Comparison of ENCODE assay signal across 1 cellular context in genomic region chr3:49017646-49017977, GRCh38.
TF ChIP-seq lines count a peak whose summit lies in the region.

No MANE protein-coding gene starts in this region.

TF ChIP-seq in liver, 16 proteins besides CTCF, POLR2A, EP300 and RAD21:
- TF ChIP-seq, protein P1, sequence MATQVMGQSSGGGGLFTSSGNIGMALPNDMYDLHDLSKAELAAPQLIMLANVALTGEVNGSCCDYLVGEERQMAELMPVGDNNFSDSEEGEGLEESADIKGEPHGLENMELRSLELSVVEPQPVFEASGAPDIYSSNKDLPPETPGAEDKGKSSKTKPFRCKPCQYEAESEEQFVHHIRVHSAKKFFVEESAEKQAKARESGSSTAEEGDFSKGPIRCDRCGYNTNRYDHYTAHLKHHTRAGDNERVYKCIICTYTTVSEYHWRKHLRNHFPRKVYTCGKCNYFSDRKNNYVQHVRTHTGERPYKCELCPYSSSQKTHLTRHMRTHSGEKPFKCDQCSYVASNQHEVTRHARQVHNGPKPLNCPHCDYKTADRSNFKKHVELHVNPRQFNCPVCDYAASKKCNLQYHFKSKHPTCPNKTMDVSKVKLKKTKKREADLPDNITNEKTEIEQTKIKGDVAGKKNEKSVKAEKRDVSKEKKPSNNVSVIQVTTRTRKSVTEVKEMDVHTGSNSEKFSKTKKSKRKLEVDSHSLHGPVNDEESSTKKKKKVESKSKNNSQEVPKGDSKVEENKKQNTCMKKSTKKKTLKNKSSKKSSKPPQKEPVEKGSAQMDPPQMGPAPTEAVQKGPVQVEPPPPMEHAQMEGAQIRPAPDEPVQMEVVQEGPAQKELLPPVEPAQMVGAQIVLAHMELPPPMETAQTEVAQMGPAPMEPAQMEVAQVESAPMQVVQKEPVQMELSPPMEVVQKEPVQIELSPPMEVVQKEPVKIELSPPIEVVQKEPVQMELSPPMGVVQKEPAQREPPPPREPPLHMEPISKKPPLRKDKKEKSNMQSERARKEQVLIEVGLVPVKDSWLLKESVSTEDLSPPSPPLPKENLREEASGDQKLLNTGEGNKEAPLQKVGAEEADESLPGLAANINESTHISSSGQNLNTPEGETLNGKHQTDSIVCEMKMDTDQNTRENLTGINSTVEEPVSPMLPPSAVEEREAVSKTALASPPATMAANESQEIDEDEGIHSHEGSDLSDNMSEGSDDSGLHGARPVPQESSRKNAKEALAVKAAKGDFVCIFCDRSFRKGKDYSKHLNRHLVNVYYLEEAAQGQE (IDR thresholded peaks at IDR 0.05), result no peak
- no peak for TF ChIP-seq JUND (IDR thresholded peaks at IDR 0.05)
- TF ChIP-seq FOXA1 (IDR thresholded peaks at IDR 0.05), result no peak
- TF ChIP-seq YY1 (IDR thresholded peaks at IDR 0.05), result no peak
- TF ChIP-seq EGR1 (IDR thresholded peaks at IDR 0.05; ENCODE audit: low read depth in 2 of 2), result no peak
- no peak for TF ChIP-seq FOXA2 (IDR thresholded peaks at IDR 0.05)
- TF ChIP-seq TAF1 (conservative IDR thresholded peaks at IDR 0.05), result no peak
- TF ChIP-seq, protein P2, sequence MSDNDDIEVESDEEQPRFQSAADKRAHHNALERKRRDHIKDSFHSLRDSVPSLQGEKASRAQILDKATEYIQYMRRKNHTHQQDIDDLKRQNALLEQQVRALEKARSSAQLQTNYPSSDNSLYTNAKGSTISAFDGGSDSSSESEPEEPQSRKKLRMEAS (IDR thresholded peaks at IDR 0.05), result no peak
- no peak for TF ChIP-seq HNF4A (conservative IDR thresholded peaks at IDR 0.05)
- no peak for TF ChIP-seq GABPA (IDR thresholded peaks at IDR 0.05 in 1 of 2, conservative IDR thresholded peaks at IDR 0.05 in 1 of 2)
- TF ChIP-seq HNF4G (IDR thresholded peaks at IDR 0.05), result no peak
- no peak for TF ChIP-seq RXRA (IDR thresholded peaks at IDR 0.05)
- TF ChIP-seq ATF3 (IDR thresholded peaks at IDR 0.05), result no peak
- no peak for TF ChIP-seq SP1 (IDR thresholded peaks at IDR 0.05)
- TF ChIP-seq, protein P3, sequence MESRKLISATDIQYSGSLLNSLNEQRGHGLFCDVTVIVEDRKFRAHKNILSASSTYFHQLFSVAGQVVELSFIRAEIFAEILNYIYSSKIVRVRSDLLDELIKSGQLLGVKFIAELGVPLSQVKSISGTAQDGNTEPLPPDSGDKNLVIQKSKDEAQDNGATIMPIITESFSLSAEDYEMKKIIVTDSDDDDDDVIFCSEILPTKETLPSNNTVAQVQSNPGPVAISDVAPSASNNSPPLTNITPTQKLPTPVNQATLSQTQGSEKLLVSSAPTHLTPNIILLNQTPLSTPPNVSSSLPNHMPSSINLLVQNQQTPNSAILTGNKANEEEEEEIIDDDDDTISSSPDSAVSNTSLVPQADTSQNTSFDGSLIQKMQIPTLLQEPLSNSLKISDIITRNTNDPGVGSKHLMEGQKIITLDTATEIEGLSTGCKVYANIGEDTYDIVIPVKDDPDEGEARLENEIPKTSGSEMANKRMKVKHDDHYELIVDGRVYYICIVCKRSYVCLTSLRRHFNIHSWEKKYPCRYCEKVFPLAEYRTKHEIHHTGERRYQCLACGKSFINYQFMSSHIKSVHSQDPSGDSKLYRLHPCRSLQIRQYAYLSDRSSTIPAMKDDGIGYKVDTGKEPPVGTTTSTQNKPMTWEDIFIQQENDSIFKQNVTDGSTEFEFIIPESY (IDR thresholded peaks at IDR 0.05), result no peak
- no peak for TF ChIP-seq NR2F2 (IDR thresholded peaks at IDR 0.05)
